19 cellular contexts compared by ENCODE assay signal in the genomic region with DNA sequence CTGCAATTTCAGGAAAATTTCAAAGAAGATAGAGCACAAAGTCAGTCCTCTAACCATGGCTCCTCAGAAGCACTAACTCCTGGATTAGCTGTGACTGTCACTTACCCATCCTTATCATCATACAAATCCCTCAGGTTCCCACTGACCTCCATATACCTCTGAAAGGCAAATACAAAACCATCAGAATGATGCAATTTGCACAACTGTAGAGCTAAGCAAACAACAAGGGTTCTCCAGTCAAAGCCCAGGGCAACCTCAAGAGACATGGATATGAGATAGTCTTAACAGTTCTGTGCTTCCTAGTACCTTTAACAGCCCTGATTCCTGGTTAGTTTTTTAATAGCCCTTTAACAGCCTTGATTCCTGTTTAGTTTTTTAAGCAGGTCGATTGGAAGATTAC. TPM values are rescaled to one million over a fixed set of nuclear protein-coding genes. Genes with fewer than 3 reads are reported as not detected.
DNase-seq lines count a peak whose midpoint lies in the region; ATAC-seq and TF ChIP-seq lines count a peak whose summit lies in the region.
"Had no signal": no experiment of that assay in that cellular context is flagged by ENCODE, and none has a peak within 500 bp of the region (broad histone marks: within the 10 kb centered on the region; RNA-seq: fewer than 3 reads in every experiment).

No MANE protein-coding gene starts in this region.

- H2AFZ ChIP-seq in OCI-LY7 (ENCODE audit: low read length): no peak overlapping the region

- H3K36me3 ChIP-seq in OCI-LY7 (ENCODE audit: insufficient read depth, low read length) (peaks cover 58% of the 10 kb centered on the region), liver (ENCODE audit: control insufficient read depth in 4 of 4, insufficient read depth in 3 of 4, low read depth in 1 of 4, low read length in 3 of 4) (peaks cover 19 to 39% (median 26%) of the 10 kb centered on the region in 4 donors)

- WGBS in liver: 24% methylated on average over 1 of the region's 1 CpG

- H3K4me1 ChIP-seq in OCI-LY7 (ENCODE audit: insufficient read depth, low read length, poor library complexity, severe bottlenecking) (peaks cover 12% of the 10 kb centered on the region), liver (ENCODE audit: control insufficient read depth in 4 of 4, insufficient read depth in 4 of 4, low read length in 3 of 4) (peaks cover 8 to 18% (median 14%) of the 10 kb centered on the region in 4 donors)

- H3K79me2 ChIP-seq in OCI-LY7 (ENCODE audit: insufficient read depth, low read depth, low read length): peaks cover 31% of the 10 kb centered on the region

- no TSS peak for BruUV-seq in OCI-LY7 (replicated peaks; lab: Mats Ljungman, UMichigan)

- ATAC-seq in GM19467 (IDR thresholded peaks at IDR 0.05; ENCODE audit: unreplicated experiment): no peak

- H3K27ac ChIP-seq in OCI-LY7 (ENCODE audit: low read depth, low read length, poor library complexity, severe bottlenecking) (no peak overlapping the region), liver (ENCODE audit: low read depth in 1 of 2, low read length in 2 of 2) (no peak overlapping the region)
- H3K27ac ChIP-seq: Peyer's patch, skin epidermis, WERI-Rb-1 had no signal

- no peak overlapping the region for H3K9ac ChIP-seq in liver (ENCODE audit: low read depth in 1 of 2, low read length in 2 of 2)

- H3K27me3 ChIP-seq in liver (ENCODE audit: control insufficient read depth in 4 of 4, insufficient read depth in 4 of 4, low read length in 3 of 4): no peaks in the 10 kb centered on the region
- H3K27me3 ChIP-seq: Peyer's patch had no signal

- peaks cover 7% of the 10 kb centered on the region; the same call in 1 of the 2 replicates for H4K20me1 ChIP-seq in OCI-LY7 (ENCODE audit: insufficient read depth, low read length)

- H3K9me3 ChIP-seq in OCI-LY7 (ENCODE audit: low read length) (no peaks in the 10 kb centered on the region), liver (ENCODE audit: control insufficient read depth in 4 of 4, low read length in 3 of 4) (no peaks in the 10 kb centered on the region)
- H3K9me3 ChIP-seq: Peyer's patch had no signal

- intact Hi-C loops in activated CD4-positive, alpha-beta T cell treated with anti-CD3 and anti-CD28 coated beads, Interleukin-2, amount 10 ng/mL, durations not matched to agents 24 days and 14 days (cut with micrococcal nuclease): no loop called here
- intact Hi-C loops in OCI-LY7 (cut with micrococcal nuclease; ENCODE audit: unreplicated experiment): loop anchor here (2.0 to 10.0 kb wide), 2 partner anchors 65 to 293 kb away; a partner anchor contains a TSS
- intact Hi-C loops in CD14-positive monocyte (cut with micrococcal nuclease): loop anchor here in 1 of 2 donors (10.0 kb wide), 1 partner anchor 183 kb away; a partner anchor contains a TSS

- H3K27me3 Mint-ChIP-seq in activated CD4-positive, alpha-beta T cell treated with anti-CD3 and anti-CD28 coated beads, Interleukin-2, amount 10 ng/mL, durations not matched to agents 24 days and 14 days: no peaks in the 10 kb centered on the region
- H3K27me3 Mint-ChIP-seq in CD14-positive monocyte (ENCODE audit: low read depth in 3 of 3): peaks cover 0 to 3% (median 1%) of the 10 kb centered on the region in 3 donors

- peak overlapping the region; percentile 96 for H3K4me3 Mint-ChIP-seq in activated CD4-positive, alpha-beta T cell treated with anti-CD3 and anti-CD28 coated beads, Interleukin-2, amount 10 ng/mL, durations not matched to agents 24 days and 14 days
- no peak overlapping the region for H3K4me3 Mint-ChIP-seq in CD14-positive monocyte

- peak overlapping the region; percentile 85 for H3K4me2 ChIP-seq in OCI-LY7 (ENCODE audit: low read length)

- no peak for DNase-seq in activated CD4-positive, alpha-beta T cell treated with anti-CD3 and anti-CD28 coated beads, Interleukin-2, amount 10 ng/mL, durations not matched to agents 24 days and 14 days
- DNase-seq in activated CD4-positive, alpha-beta T cell treated with anti-CD3 and anti-CD28 coated beads, Interleukin-2, amount 50 U/mL, for 1 hour: no peak
- no peak for DNase-seq in OCI-LY7 (ENCODE audit: low spot score)
- no peak for DNase-seq in CD14-positive monocyte (ENCODE audit: low spot score)
- DNase-seq: 8988T; amygdala; glutamatergic neuron; islet precursor cell; midbrain; NCI-H2029; NCI-H524 treated with DMSO at 0.1 percent for 48 hours; Peyer's patch; stimulated activated naive CD4-positive, alpha-beta T cell treated with Interleukin-2 at 50 U/mL for 16 hours; SW 1271; WERI-Rb-1 had no signal

- H3K36me3 Mint-ChIP-seq in activated CD4-positive, alpha-beta T cell treated with anti-CD3 and anti-CD28 coated beads, Interleukin-2, amount 10 ng/mL, durations not matched to agents 24 days and 14 days (ENCODE audit: low read depth): peaks cover 42% of the 10 kb centered on the region
- H3K36me3 Mint-ChIP-seq in CD14-positive monocyte: peaks cover 37 to 47% of the 10 kb centered on the region in 2 donors

- no peaks in the 10 kb centered on the region for H3K9me3 Mint-ChIP-seq in activated CD4-positive, alpha-beta T cell treated with anti-CD3 and anti-CD28 coated beads, Interleukin-2, amount 10 ng/mL, durations not matched to agents 24 days and 14 days
- no peaks in the 10 kb centered on the region for H3K9me3 Mint-ChIP-seq in CD14-positive monocyte

- H3K4me3 ChIP-seq in OCI-LY7 (ENCODE audit: low read depth, low read length, poor library complexity, severe bottlenecking) (peak overlapping the region; percentile 100), liver (ENCODE audit: low read depth in 1 of 3, low read length in 3 of 3) (no peak overlapping the region)
- H3K4me3 ChIP-seq: Peyer's patch, skin epidermis had no signal

- peaks cover 17% of the 10 kb centered on the region for H3K4me1 Mint-ChIP-seq in activated CD4-positive, alpha-beta T cell treated with anti-CD3 and anti-CD28 coated beads, Interleukin-2, amount 10 ng/mL, durations not matched to agents 24 days and 14 days
- H3K4me1 Mint-ChIP-seq in CD14-positive monocyte: peaks cover 18% of the 10 kb centered on the region

- no peak for TF ChIP-seq CTCF in OCI-LY7 (conservative IDR thresholded peaks at IDR 0.05; ENCODE audit: low read length)
- no peak for TF ChIP-seq CTCF in liver (IDR thresholded peaks at IDR 0.05; ENCODE audit: low read depth, low read length, missing input control)
- TF ChIP-seq CTCF in CD14-positive monocyte (IDR thresholded peaks at IDR 0.05): no peak

- CTCF ChIA-PET in OCI-LY7 (lab: Charles Lee; ENCODE audit: unreplicated experiment): no interaction called here

- no peak for TF ChIP-seq RAD21 in liver (IDR thresholded peaks at IDR 0.05)

- H3K27ac Mint-ChIP-seq in activated CD4-positive, alpha-beta T cell treated with anti-CD3 and anti-CD28 coated beads, Interleukin-2, amount 10 ng/mL, durations not matched to agents 24 days and 14 days: no peak overlapping the region
- H3K27ac Mint-ChIP-seq in CD14-positive monocyte: no peak overlapping the region

- POLR2A ChIA-PET in OCI-LY7 (lab: Charles Lee): no interaction called here

- no peaks in the 10 kb centered on the region for H3K9me2 ChIP-seq in OCI-LY7 (ENCODE audit: insufficient read depth, low read length)

TF ChIP-seq in liver, 16 proteins besides CTCF, POLR2A, EP300 and RAD21 (continues in another document):
- TF ChIP-seq YY1 (IDR thresholded peaks at IDR 0.05) (no peak), JUND (IDR thresholded peaks at IDR 0.05) (no peak), FOXA2 (IDR thresholded peaks at IDR 0.05) (no peak)

RNA-seq across cellular contexts. Expression of a gene that starts 2.1 kb away (rescaled TPM):
- 132 and 144 TPM in 2 replicates for total RNA-seq in activated CD4-positive, alpha-beta T cell treated with anti-CD3 and anti-CD28 coated beads, Interleukin-2, amount 10 ng/mL, durations not matched to agents 24 days and 14 days
- total RNA-seq in OCI-LY7 (2014; rRNA removed; shearing (Covaris generic)): 89.5 and 155 TPM in 2 replicates
- total RNA-seq in OCI-LY7 (2022) (106 and 133 TPM in 2 replicates), liver (10 to 100 TPM; 30.2 to 39.6 TPM)
- polyA plus RNA-seq in liver (10 to 100 TPM; 16.6 to 21.2 TPM), CD14-positive monocyte (10 to 100 TPM; 53.3 to 55.7 TPM)

RNA-seq across cellular contexts. Expression of a gene that starts 17.6 kb away (rescaled TPM):
- 40.8 and 41.9 TPM in 2 replicates for total RNA-seq in activated CD4-positive, alpha-beta T cell treated with anti-CD3 and anti-CD28 coated beads, Interleukin-2, amount 10 ng/mL, durations not matched to agents 24 days and 14 days
- total RNA-seq in OCI-LY7 (2014; rRNA removed; shearing (Covaris generic)): 0.21 and 0.63 TPM in 2 replicates
- total RNA-seq in OCI-LY7 (2022): 1.2 and 1.8 TPM in 2 replicates
- 1 to 10 TPM; 2.7 to 4.2 TPM for total RNA-seq in liver
- 1 to 10 TPM; 1.7 to 2.9 TPM for polyA plus RNA-seq in liver
- 10 to 100 TPM; 26.1 to 32.3 TPM for polyA plus RNA-seq in CD14-positive monocyte

RNA-seq across cellular contexts. Expression of a gene that starts 24.9 kb away (rescaled TPM):
- 99.5 and 111 TPM in 2 replicates for total RNA-seq in activated CD4-positive, alpha-beta T cell treated with anti-CD3 and anti-CD28 coated beads, Interleukin-2, amount 10 ng/mL, durations not matched to agents 24 days and 14 days
- 43.8 and 61.1 TPM in 2 replicates for total RNA-seq in OCI-LY7 (2014; rRNA removed; shearing (Covaris generic))
- total RNA-seq in OCI-LY7 (2022): 40.1 and 42.1 TPM in 2 replicates
- 10 to 100 TPM; 11.0 to 17.8 TPM for total RNA-seq in liver
- polyA plus RNA-seq in liver: 10 to 100 TPM; 11.0 to 12.6 TPM
- 10 to 100 TPM; 20.5 to 26.0 TPM for polyA plus RNA-seq in CD14-positive monocyte

RNA-seq across cellular contexts. Expression of a gene that starts 40.8 kb away (rescaled TPM):
- total RNA-seq in activated CD4-positive, alpha-beta T cell treated with anti-CD3 and anti-CD28 coated beads, Interleukin-2, amount 10 ng/mL, durations not matched to agents 24 days and 14 days: 23.8 and 27.2 TPM in 2 replicates
- total RNA-seq in OCI-LY7 (2014; rRNA removed; shearing (Covaris generic)): 47.8 and 49.7 TPM in 2 replicates
- 63.0 and 72.9 TPM in 2 replicates for total RNA-seq in OCI-LY7 (2022)
- 10 to 100 TPM; 21.3 to 30.9 TPM for total RNA-seq in liver
- 1 to 10 TPM; 5.0 to 5.9 TPM for polyA plus RNA-seq in liver
- polyA plus RNA-seq in CD14-positive monocyte: 1 to 10 TPM; 3.0 to 5.8 TPM

RNA-seq across cellular contexts. Expression of a gene that starts 58.9 kb away (rescaled TPM):
- total RNA-seq in activated CD4-positive, alpha-beta T cell treated with anti-CD3 and anti-CD28 coated beads, Interleukin-2, amount 10 ng/mL, durations not matched to agents 24 days and 14 days: 1.4 and 1.5 TPM in 2 replicates
- 0.08 and 0.13 TPM in 2 replicates for total RNA-seq in OCI-LY7 (2014; rRNA removed; shearing (Covaris generic))
- not detected in 2 replicates for total RNA-seq in OCI-LY7 (2022)
- total RNA-seq in liver: not detected
- polyA plus RNA-seq in liver: not detected
- not detected for polyA plus RNA-seq in CD14-positive monocyte
- total RNA-seq: epithelial cell of proximal tubule, Peyer's patch had no signal
